Comparison of ENCODE assay signal across 1 cellular context in the genomic region with DNA sequence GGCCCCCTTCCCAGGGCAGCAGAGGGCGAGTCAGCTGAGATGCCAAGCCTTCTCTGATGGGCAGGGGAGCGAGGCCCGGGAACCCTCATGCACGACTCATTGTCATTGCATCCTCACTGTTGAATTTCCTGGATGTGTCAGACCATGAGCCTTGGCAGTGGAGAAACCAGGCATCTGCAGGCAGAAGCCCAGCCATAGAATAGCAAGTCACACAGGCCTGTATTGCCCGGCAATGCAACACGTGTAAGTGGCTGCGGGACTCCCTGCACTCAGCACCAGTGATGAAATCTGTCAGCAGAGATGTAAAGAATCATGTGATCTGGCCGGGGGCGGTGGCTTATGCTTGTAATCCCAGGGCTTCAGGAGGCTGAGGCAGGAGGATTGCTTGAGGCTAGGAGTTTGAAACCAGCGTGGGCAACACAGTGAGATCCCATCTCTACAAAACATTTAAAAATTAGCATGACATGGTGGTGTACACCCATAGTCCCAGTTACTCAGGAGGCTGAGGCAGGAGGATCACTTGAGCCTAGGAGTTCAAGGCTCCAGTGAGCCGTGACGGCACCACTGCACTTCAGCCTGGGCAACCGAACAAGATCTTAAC.
TF ChIP-seq lines count a peak whose summit lies in the region.

No MANE protein-coding gene starts in this region.

TF ChIP-seq in HCT116, 20 proteins besides CTCF, POLR2A, EP300 and RAD21 (continued from another document):
- TF ChIP-seq, protein P1, sequence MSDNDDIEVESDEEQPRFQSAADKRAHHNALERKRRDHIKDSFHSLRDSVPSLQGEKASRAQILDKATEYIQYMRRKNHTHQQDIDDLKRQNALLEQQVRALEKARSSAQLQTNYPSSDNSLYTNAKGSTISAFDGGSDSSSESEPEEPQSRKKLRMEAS (IDR thresholded peaks at IDR 0.05): no peak
- TF ChIP-seq CEBPB (IDR thresholded peaks at IDR 0.05; ENCODE audit: low read depth) (no peak), SRF (IDR thresholded peaks at IDR 0.05; ENCODE audit: low read depth) (no peak), SIN3A (IDR thresholded peaks at IDR 0.05; ENCODE audit: low read depth) (no peak), ELF1 (IDR thresholded peaks at IDR 0.05; ENCODE audit: borderline replicate concordance, low read depth) (no peak), JUND (IDR thresholded peaks at IDR 0.05) (no peak), TCF7L2 (IDR thresholded peaks at IDR 0.05; ENCODE audit: borderline replicate concordance, extremely low read depth, insufficient read depth, insufficient read length) (no peak), ZFX (IDR thresholded peaks at IDR 0.05) (no peak), CBX3 (IDR thresholded peaks at IDR 0.05; ENCODE audit: low read depth) (no peak)
- TF ChIP-seq, protein P2, sequence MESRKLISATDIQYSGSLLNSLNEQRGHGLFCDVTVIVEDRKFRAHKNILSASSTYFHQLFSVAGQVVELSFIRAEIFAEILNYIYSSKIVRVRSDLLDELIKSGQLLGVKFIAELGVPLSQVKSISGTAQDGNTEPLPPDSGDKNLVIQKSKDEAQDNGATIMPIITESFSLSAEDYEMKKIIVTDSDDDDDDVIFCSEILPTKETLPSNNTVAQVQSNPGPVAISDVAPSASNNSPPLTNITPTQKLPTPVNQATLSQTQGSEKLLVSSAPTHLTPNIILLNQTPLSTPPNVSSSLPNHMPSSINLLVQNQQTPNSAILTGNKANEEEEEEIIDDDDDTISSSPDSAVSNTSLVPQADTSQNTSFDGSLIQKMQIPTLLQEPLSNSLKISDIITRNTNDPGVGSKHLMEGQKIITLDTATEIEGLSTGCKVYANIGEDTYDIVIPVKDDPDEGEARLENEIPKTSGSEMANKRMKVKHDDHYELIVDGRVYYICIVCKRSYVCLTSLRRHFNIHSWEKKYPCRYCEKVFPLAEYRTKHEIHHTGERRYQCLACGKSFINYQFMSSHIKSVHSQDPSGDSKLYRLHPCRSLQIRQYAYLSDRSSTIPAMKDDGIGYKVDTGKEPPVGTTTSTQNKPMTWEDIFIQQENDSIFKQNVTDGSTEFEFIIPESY (IDR thresholded peaks at IDR 0.05; ENCODE audit: extremely low read depth, insufficient replicate concordance, low read length): no peak
